Comparison of ENCODE assay signal across 20 cellular contexts in the genomic region with DNA sequence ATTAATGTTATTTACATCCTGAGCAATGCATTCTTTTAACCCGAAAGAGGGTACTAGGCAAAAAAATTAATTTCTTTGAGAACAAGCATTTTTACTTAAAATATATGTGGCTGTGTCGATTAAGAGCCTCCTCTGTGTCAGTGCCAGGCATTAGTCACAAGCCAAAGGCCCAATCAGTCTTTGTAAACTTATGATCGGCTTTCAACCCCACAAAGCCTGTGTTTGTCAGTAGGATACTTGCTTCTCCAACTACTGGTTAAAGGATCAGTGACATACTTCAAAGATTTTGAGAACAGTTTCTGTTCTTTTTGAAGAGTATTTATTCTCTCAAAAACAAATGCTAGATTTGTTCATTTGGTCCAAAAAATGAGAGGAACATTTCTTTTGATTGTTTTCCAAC.
DNase-seq lines count a peak whose midpoint lies in the region; ATAC-seq, FAIRE-seq and TF ChIP-seq lines count a peak whose summit lies in the region.
"Had no signal": no experiment of that assay in that cellular context is flagged by ENCODE, and none has a peak within 500 bp of the region (broad histone marks: within the 10 kb centered on the region; RNA-seq: fewer than 3 reads in every experiment).

No MANE protein-coding gene starts in this region.

- no peak overlapping the region for H3K9ac ChIP-seq in Karpas-422 (ENCODE audit: low read length)
- no peak overlapping the region for H3K9ac ChIP-seq in astrocyte (ENCODE audit: low read length)
- H3K9ac ChIP-seq: KMS-11 had no signal

- no peaks in the 10 kb centered on the region for H3K36me3 Mint-ChIP-seq in astrocyte (ENCODE audit: low read depth, unreplicated experiment)
- H3K36me3 Mint-ChIP-seq: CD4-positive, CD25-positive, alpha-beta regulatory T cell had no signal

- no peak for FAIRE-seq in astrocyte (lab: Jason Lieb, UNC)
- FAIRE-seq in pancreas (lab: Jason Lieb, UNC), result no peak
- FAIRE-seq: GM12891, H1 had no signal

- WGBS in pancreas, 2 donors, result 51 to 58% methylated on average over 3 of the region's 3 CpGs

- H3K36me3 ChIP-seq in A673 (ENCODE audit: insufficient read depth, low read length, poor library complexity, severe bottlenecking), result no peaks in the 10 kb centered on the region
- no peaks in the 10 kb centered on the region for H3K36me3 ChIP-seq in Karpas-422 (ENCODE audit: insufficient read depth, low read length)
- H3K36me3 ChIP-seq in astrocyte (ENCODE audit: insufficient read depth, low read length), result no peaks in the 10 kb centered on the region
- H3K36me3 ChIP-seq in pancreas, result no peaks in the 10 kb centered on the region
- H3K36me3 ChIP-seq: MG63, SJSA1 had no signal

- peaks cover 64% of the 10 kb centered on the region for H3K4me1 ChIP-seq in A673 (ENCODE audit: insufficient read depth, low read length, poor library complexity, severe bottlenecking)
- H3K4me1 ChIP-seq in Karpas-422 (ENCODE audit: low read length), result peaks cover 8% of the 10 kb centered on the region
- peaks cover 18% of the 10 kb centered on the region for H3K4me1 ChIP-seq in astrocyte (ENCODE audit: insufficient read depth, low read length)
- H3K4me1 ChIP-seq in pancreas, result peaks cover 0 to 6% (median 0%) of the 10 kb centered on the region in 3 donors

- CTCF ChIA-PET in A673 (lab: Charles Lee), result no interaction called here

- BruUV-seq in A673 (replicated peaks; lab: Mats Ljungman, UMichigan), result no TSS peak

- TF ChIP-seq CTCF in A673 (conservative IDR thresholded peaks at IDR 0.05; ENCODE audit: low read depth, low read length) (no peak), astrocyte (IDR thresholded peaks at IDR 0.05; ENCODE audit: insufficient read depth, low read depth, low read length) (no peak), pancreas (IDR thresholded peaks at IDR 0.05) (no peak)

- no peak overlapping the region for H3K4me3 Mint-ChIP-seq in astrocyte (ENCODE audit: unreplicated experiment)
- H3K4me3 Mint-ChIP-seq: CD4-positive, CD25-positive, alpha-beta regulatory T cell had no signal

- H3K4me3 ChIP-seq in A673 (ENCODE audit: low read depth, low read length, poor library complexity, severe bottlenecking) (no peak overlapping the region), Karpas-422 (ENCODE audit: low read length) (no peak overlapping the region), astrocyte (ENCODE audit: insufficient read depth, low read depth, low read length) (no peak overlapping the region), pancreas (no peak overlapping the region)
- H3K4me3 ChIP-seq: MG63, SJSA1 had no signal

- no peak for ATAC-seq in pancreas

- H3K27ac ChIP-seq in A673 (ENCODE audit: low read depth, low read length, poor library complexity, severe bottlenecking) (peak overlapping the region; percentile 40), Karpas-422 (ENCODE audit: low read length) (no peak overlapping the region), astrocyte (ENCODE audit: low read depth, low read length) (no peak overlapping the region), pancreas (no peak overlapping the region)
- H3K27ac ChIP-seq: KMS-11, SJSA1 had no signal

- H3K9me3 ChIP-seq in A673 (ENCODE audit: low read depth, low read length, poor library complexity, severe bottlenecking) (no peaks in the 10 kb centered on the region), Karpas-422 (ENCODE audit: low read length) (no peaks in the 10 kb centered on the region), astrocyte (ENCODE audit: insufficient read depth, low read depth, low read length) (no peaks in the 10 kb centered on the region), pancreas (no peaks in the 10 kb centered on the region)
- H3K9me3 ChIP-seq: MG63, SJSA1 had no signal

- no peak overlapping the region for H3K27ac Mint-ChIP-seq in astrocyte (ENCODE audit: unreplicated experiment)
- H3K27ac Mint-ChIP-seq: CD4-positive, CD25-positive, alpha-beta regulatory T cell had no signal

- H2AFZ ChIP-seq in Karpas-422 (ENCODE audit: low read length), result no peak overlapping the region
- no peak overlapping the region for H2AFZ ChIP-seq in astrocyte (ENCODE audit: low read depth, low read length)

- no peaks in the 10 kb centered on the region for H3K27me3 ChIP-seq in A673 (replicated peaks; ENCODE audit: insufficient read depth, low read depth, low read length, poor library complexity)
- no peaks in the 10 kb centered on the region for H3K27me3 ChIP-seq in Karpas-422 (ENCODE audit: low read length)
- H3K27me3 ChIP-seq in astrocyte (ENCODE audit: insufficient read depth, low read length), result no peaks in the 10 kb centered on the region
- H3K27me3 ChIP-seq in pancreas, result no peaks in the 10 kb centered on the region
- H3K27me3 ChIP-seq: MG63, SJSA1 had no signal

- H3K4me2 ChIP-seq in Karpas-422 (ENCODE audit: low read depth, low read length, poor library complexity, severe bottlenecking), result no peak overlapping the region
- H3K4me2 ChIP-seq in astrocyte (ENCODE audit: low read length), result no peak overlapping the region
- H3K4me2 ChIP-seq: KMS-11 had no signal

- H4K20me1 ChIP-seq in Karpas-422 (ENCODE audit: insufficient read depth, low read depth, low read length), result no peaks in the 10 kb centered on the region
- H4K20me1 ChIP-seq in astrocyte (ENCODE audit: insufficient read depth, low read length), result no peaks in the 10 kb centered on the region

- intact Hi-C loops in A673 (cut with micrococcal nuclease; ENCODE audit: unreplicated experiment) (no loop called here), pancreas (cut with DNase I) (no loop called here)

- no peak for DNase-seq in A673 (ENCODE audit: low spot score)
- DNase-seq in Karpas-422, result peak; percentile 34
- peak; percentile 37 for DNase-seq in astrocyte (ENCODE audit: low read depth)
- DNase-seq in iris pigment epithelial cell (ENCODE audit: low read depth), result peak; percentile 29
- no peak for DNase-seq in ecto neural progenitor cell (ENCODE audit: low spot score)
- no peak for DNase-seq in COR-L47 (lab: John Stamatoyannopoulos, UW)
- DNase-seq in pancreas, result no peak
- DNase-seq: CD4-positive, CD25-positive, alpha-beta regulatory T cell; IMR-90; MG63; NCI-H1417; NCI-H187; NCI-H2107; NCI-H446 treated with DMSO at 0.1 percent for 48 hours; NK-92 treated with Interleukin-12 subunit alpha and Interleukin-12 subunit beta, amount 100 ng/mL, for 24 hours; SW 1271 had no signal

- peaks cover 14% of the 10 kb centered on the region for H3K4me1 Mint-ChIP-seq in astrocyte (ENCODE audit: low read depth, unreplicated experiment)
- H3K4me1 Mint-ChIP-seq: CD4-positive, CD25-positive, alpha-beta regulatory T cell had no signal

- POLR2A ChIA-PET in A673 (lab: Charles Lee; ENCODE audit: low non-redundant PET), result no interaction called here

- H3K79me2 ChIP-seq in Karpas-422 (ENCODE audit: low read length), result no peaks in the 10 kb centered on the region
- peaks cover 2% of the 10 kb centered on the region for H3K79me2 ChIP-seq in astrocyte (ENCODE audit: insufficient read depth, low read length)

- H3K9me2 ChIP-seq in Karpas-422 (replicated peaks; ENCODE audit: insufficient read depth, low read length), result no peaks in the 10 kb centered on the region

- no peaks in the 10 kb centered on the region for H3K9me3 Mint-ChIP-seq in astrocyte (ENCODE audit: unreplicated experiment)

- no peaks in the 10 kb centered on the region for H3K27me3 Mint-ChIP-seq in astrocyte (ENCODE audit: low read depth, unreplicated experiment)
- H3K27me3 Mint-ChIP-seq: CD4-positive, CD25-positive, alpha-beta regulatory T cell had no signal

Comparison
In these comparisons a context has a peak if more than half of its experiments do, and no peak if none do; other contexts are left out.
1. DNase-seq: peak in Karpas-422 (single experiment), astrocyte (single experiment) and iris pigment epithelial cell (single experiment); none in A673 (single experiment), ecto neural progenitor cell (single experiment), COR-L47 (single experiment) and pancreas (0 of 6).